ENCODE assay signal across 9 cellular contexts in the genomic region with DNA sequence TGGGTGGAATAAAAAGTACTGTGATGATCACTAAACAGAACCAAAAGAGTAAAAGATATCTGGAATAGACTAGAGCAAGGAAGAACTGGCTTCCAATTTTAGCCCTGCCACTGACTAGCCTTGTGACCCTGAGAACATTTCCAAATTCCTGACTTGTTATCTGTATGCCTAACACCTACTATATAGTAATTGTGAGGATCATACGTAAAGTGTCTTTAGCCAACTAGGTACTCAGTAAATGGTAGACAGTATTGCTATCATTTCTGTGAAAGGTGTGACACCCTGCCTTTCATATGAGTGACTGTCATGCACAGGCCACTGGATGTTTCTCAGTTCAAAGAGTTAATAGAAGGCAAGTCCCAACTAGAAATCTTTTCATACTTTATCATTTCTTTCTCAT. TPM values are rescaled to one million over a fixed set of nuclear protein-coding genes. Genes with fewer than 3 reads are reported as not detected.
DNase-seq lines count a peak whose midpoint lies in the region; ATAC-seq and TF ChIP-seq lines count a peak whose summit lies in the region.
"Had no signal": no experiment of that assay in that cellular context is flagged by ENCODE, and none has a peak within 500 bp of the region (broad histone marks: within the 10 kb centered on the region; RNA-seq: fewer than 3 reads in every experiment).

No MANE protein-coding gene starts in this region.

- H3K9me3 Mint-ChIP-seq in activated T-cell treated with anti-CD3 and anti-CD28 coated beads, Interleukin-2, amount 50 U/mL, for 24 hours: no peaks in the 10 kb centered on the region
- H3K9me3 Mint-ChIP-seq in T-helper 1 cell treated with Interleukin-12 subunit alpha and Interleukin-12 subunit beta and Interleukin-4 antibody, amounts not matched to agents 30 μg/mL and 1 μg/mL, for 36 hours: no peaks in the 10 kb centered on the region

- H3K36me3 Mint-ChIP-seq in activated T-cell treated with anti-CD3 and anti-CD28 coated beads, Interleukin-2, amount 50 U/mL, for 24 hours (ENCODE audit: low read depth): peaks cover 94% of the 10 kb centered on the region
- H3K36me3 Mint-ChIP-seq in T-helper 1 cell treated with Interleukin-12 subunit alpha and Interleukin-12 subunit beta and Interleukin-4 antibody, amounts not matched to agents 30 μg/mL and 1 μg/mL, for 36 hours (ENCODE audit: low read depth): peaks cover 76% of the 10 kb centered on the region

- H3K27ac Mint-ChIP-seq in activated T-cell treated with anti-CD3 and anti-CD28 coated beads, Interleukin-2, amount 50 U/mL, for 24 hours: peak overlapping the region; percentile 97
- H3K27ac Mint-ChIP-seq in T-helper 1 cell treated with Interleukin-12 subunit alpha and Interleukin-12 subunit beta and Interleukin-4 antibody, amounts not matched to agents 30 μg/mL and 1 μg/mL, for 36 hours: peak overlapping the region; percentile 93

- H3K27me3 Mint-ChIP-seq in activated T-cell treated with anti-CD3 and anti-CD28 coated beads, Interleukin-2, amount 50 U/mL, for 24 hours: no peaks in the 10 kb centered on the region
- no peaks in the 10 kb centered on the region for H3K27me3 Mint-ChIP-seq in T-helper 1 cell treated with Interleukin-12 subunit alpha and Interleukin-12 subunit beta and Interleukin-4 antibody, amounts not matched to agents 30 μg/mL and 1 μg/mL, for 36 hours (ENCODE audit: low read depth)

- TF ChIP-seq CTCF in GM10266 (IDR thresholded peaks at IDR 0.05; ENCODE audit: control insufficient read depth, insufficient read depth, low read depth, missing control alignments): no peak

- ATAC-seq in HG02759 (IDR thresholded peaks at IDR 0.05; ENCODE audit: unreplicated experiment): peak; percentile 16
- ATAC-seq in stimulated activated naive CD8-positive, alpha-beta T cell treated with anti-CD3 and anti-CD28 coated beads, Interleukin-15, Interleukin-2, amounts not matched to agents 100 U/mL and 50 U/mL, for 24 hours: peak; percentile 33

- no peaks in the 10 kb centered on the region for H3K27me3 ChIP-seq in H7 (ENCODE audit: control insufficient read depth, insufficient read depth, low read length)

- no peak for DNase-seq in activated T-cell treated with anti-CD3 and anti-CD28 coated beads, Interleukin-2, amount 50 U/mL, for 24 hours
- DNase-seq in activated T-cell treated with anti-CD3 and anti-CD28 coated beads for 4 hours (no peak), GM10266 (ENCODE audit: extremely low spot score) (no peak), H7 (no peak), foreskin melanocyte (no peak)
- no peak for DNase-seq in stimulated activated naive CD8-positive, alpha-beta T cell treated with anti-CD3 and anti-CD28 coated beads, Interleukin-15, Interleukin-2, amounts not matched to agents 100 U/mL and 50 U/mL, for 24 hours
- DNase-seq: NCI-H2029 treated with DMSO at 0.1 percent for 48 hours had no signal

- peaks cover 93% of the 10 kb centered on the region for H3K4me1 Mint-ChIP-seq in activated T-cell treated with anti-CD3 and anti-CD28 coated beads, Interleukin-2, amount 50 U/mL, for 24 hours (ENCODE audit: low read depth)
- H3K4me1 Mint-ChIP-seq in T-helper 1 cell treated with Interleukin-12 subunit alpha and Interleukin-12 subunit beta and Interleukin-4 antibody, amounts not matched to agents 30 μg/mL and 1 μg/mL, for 36 hours (ENCODE audit: low read depth): peaks cover 75% of the 10 kb centered on the region

- no peak overlapping the region for H3K4me3 ChIP-seq in H7 (ENCODE audit: insufficient read depth, low read depth, low read length)

- peak overlapping the region; percentile 63 for H3K4me3 Mint-ChIP-seq in activated T-cell treated with anti-CD3 and anti-CD28 coated beads, Interleukin-2, amount 50 U/mL, for 24 hours
- peak overlapping the region; percentile 77 for H3K4me3 Mint-ChIP-seq in T-helper 1 cell treated with Interleukin-12 subunit alpha and Interleukin-12 subunit beta and Interleukin-4 antibody, amounts not matched to agents 30 μg/mL and 1 μg/mL, for 36 hours

- H3K36me3 ChIP-seq in H7 (replicated peaks; ENCODE audit: control insufficient read depth, insufficient read depth, low read length): no peaks in the 10 kb centered on the region

RNA-seq across cellular contexts. Expression of gene CYTIP, which starts 29.8 kb away (rescaled TPM):
- total RNA-seq in H7 (2014; rRNA removed; shearing (Covaris generic)): 0.87 TPM in 1 of 2 replicates, not detected in the other
